In genomic region chr15:94910166-94910565, GRCh38 we compare ENCODE assay signal across 23 cellular contexts.
A peak's percentile ranks its signal among the peaks of the same experiment; 100 is the strongest.
DNase-seq lines count a peak whose midpoint lies in the region; ATAC-seq, FAIRE-seq and TF ChIP-seq lines count a peak whose summit lies in the region.
"Had no signal": no experiment of that assay in that cellular context is flagged by ENCODE, and none has a peak within 500 bp of the region (broad histone marks: within the 10 kb centered on the region; RNA-seq: fewer than 3 reads in every experiment).

No MANE protein-coding gene starts in this region.

- H2AFZ ChIP-seq in K562 (ENCODE audit: low read depth, low read length): no peak overlapping the region
- H2AFZ ChIP-seq: GM23248 had no signal

- H3K4me1 ChIP-seq in K562 (replicated peaks in 1 of 2; ENCODE audit: control insufficient read depth in 2 of 2, insufficient read depth in 2 of 2, low read length in 2 of 2): peaks cover 0 to 8% of the 10 kb centered on the region in 2 experiments; a peak in 3 of 5 replicates
- no peaks in the 10 kb centered on the region for H3K4me1 ChIP-seq in foreskin keratinocyte

- in situ Hi-C loops in K562 (cut with MboI): no loop called here

- no peak for FAIRE-seq in K562 (lab: Jason Lieb, UNC)
- FAIRE-seq: A204.1, G401.6, GM12891, GM19239 had no signal

- CTCF ChIA-PET in K562 (lab: Yijun Ruan, JAX; ENCODE audit: low intra/inter-chr PET ratio): no interaction called here

- H3K27ac ChIP-seq in K562 (ENCODE audit: extremely low read depth, low read depth, low read length) (no peak overlapping the region), foreskin keratinocyte (no peak overlapping the region)
- H3K27ac ChIP-seq: C4-2B, GM23248, KMS-11 had no signal

- TF ChIP-seq CTCF in K562 (IDR thresholded peaks at IDR 0.05 in 2 of 3, conservative IDR thresholded peaks at IDR 0.05 in 1 of 3; ENCODE audit: insufficient read depth in 2 of 3, low read depth in 1 of 3, low read length in 3 of 3): no peak
- no peak for TF ChIP-seq CTCF in foreskin keratinocyte (conservative IDR thresholded peaks at IDR 0.05)

- no TSS peak for BruUV-seq in K562 (replicated peaks; lab: Mats Ljungman, UMichigan)

- POLR2A ChIA-PET in K562 (lab: Yijun Ruan, JAX): no interaction called here

- H3K4me2 ChIP-seq in K562 (ENCODE audit: insufficient read depth, low read length): no peak overlapping the region
- H3K4me2 ChIP-seq: KMS-11 had no signal

- no peaks in the 10 kb centered on the region for H3K36me3 ChIP-seq in K562 (ENCODE audit: control insufficient read depth, insufficient read depth, low read length)

- no peaks in the 10 kb centered on the region for H4K20me1 ChIP-seq in K562 (replicated peaks; ENCODE audit: control insufficient read depth, insufficient read depth, low read length)

- no peak for TF ChIP-seq EP300 in K562 (IDR thresholded peaks at IDR 0.05; ENCODE audit: low read length)

- no peak overlapping the region for H3K9ac ChIP-seq in K562 (ENCODE audit: insufficient read depth in 1 of 2, low read depth in 2 of 2, low read length in 2 of 2)
- H3K9ac ChIP-seq: GM23248, KMS-11 had no signal

- no peaks in the 10 kb centered on the region for H3K9me1 ChIP-seq in K562 (ENCODE audit: control insufficient read depth, insufficient read depth, low read length)

- ATAC-seq in K562 (peak; percentile 61), foreskin keratinocyte (peak; percentile 67), GM18498 (IDR thresholded peaks at IDR 0.05; ENCODE audit: unreplicated experiment) (no peak)

- no peak for TF ChIP-seq POLR2A in K562 (conservative IDR thresholded peaks at IDR 0.05)

- no peaks in the 10 kb centered on the region for H3K9me3 ChIP-seq in K562 (replicated peaks; ENCODE audit: control insufficient read depth, insufficient read depth, low read depth, low read length)

- DNase-seq in A172 (ENCODE audit: low spot score) (peak; percentile 6), Kasumi-1 (lab: John Stamatoyannopoulos, UW) (peak; percentile 22 to 38), K562 (ENCODE audit: extremely low read depth in 1 of 4, low spot score in 3 of 4) (peak in 1 of 4 experiments; percentile 12), foreskin keratinocyte (peak; percentile 69 to 84), NCI-H2029 treated with DMSO at 0.1 percent for 48 hours (lab: John Stamatoyannopoulos, UW) (no peak), kidney glomerular epithelial cell (lab: John Stamatoyannopoulos, UW) (no peak), globus pallidus (ENCODE audit: low spot score) (no peak)
- DNase-seq: COR-L47; DMS53; GM23248; NCI-H2029; NCI-H2227 treated with DMSO at 0.1 percent for 48 hours; NCI-H526; NK-92 treated with Interleukin-12 subunit alpha and Interleukin-12 subunit beta, amount 100 ng/mL, for 24 hours; OCI-M1; RPMI8226 had no signal

- intact Hi-C loops in K562 (cut with micrococcal nuclease): loop anchor here (5.0 kb wide), 1 partner anchor 53 kb away; no protein-coding TSS in a partner anchor

- H3K79me2 ChIP-seq in K562 (ENCODE audit: control insufficient read depth, insufficient read depth, low read length): peaks cover 57% of the 10 kb centered on the region

- H3K4me3 ChIP-seq in K562: no peak overlapping the region
- H3K4me3 ChIP-seq: GM23248 had no signal

- H3K27me3 ChIP-seq in K562 (ENCODE audit: control insufficient read depth in 2 of 2, insufficient read depth in 2 of 2, low read length in 2 of 2): no peaks in the 10 kb centered on the region
- no peaks in the 10 kb centered on the region for H3K27me3 ChIP-seq in foreskin keratinocyte

- TF ChIP-seq RAD21 in K562 (CRISPR knock-in tag; conservative IDR thresholded peaks at IDR 0.05 in 1 of 2, IDR thresholded peaks at IDR 0.05 in 1 of 2): no peak

TF ChIP-seq in K562, 482 proteins besides CTCF, POLR2A, EP300 and RAD21:
- TF ChIP-seq KAT2B (IDR thresholded peaks at IDR 0.05; ENCODE audit: low read depth, low read length) (no peak), PBX2 (CRISPR knock-in tag; IDR thresholded peaks at IDR 0.05; ENCODE audit: low read depth) (no peak), PBX2 (tag; conservative IDR thresholded peaks at IDR 0.05; ENCODE audit: low read depth) (no peak), HDAC2 (IDR thresholded peaks at IDR 0.05) (no peak), ARID4B (CRISPR knock-in tag; IDR thresholded peaks at IDR 0.05) (no peak), ETV5 (CRISPR knock-in tag; IDR thresholded peaks at IDR 0.05; ENCODE audit: low read depth) (no peak), HMGN3 (IDR thresholded peaks at IDR 0.05; ENCODE audit: borderline replicate concordance, extremely low read depth, insufficient read length, low read depth, low read length) (no peak), ZNF583 (CRISPR knock-in tag; IDR thresholded peaks at IDR 0.05) (no peak), ZNF124 (CRISPR knock-in tag; IDR thresholded peaks at IDR 0.05) (no peak), BMI1 (IDR thresholded peaks at IDR 0.05; ENCODE audit: low read length) (no peak), MCM5 (IDR thresholded peaks at IDR 0.05; ENCODE audit: low read depth) (no peak), ZNF699 (CRISPR knock-in tag; IDR thresholded peaks at IDR 0.05; ENCODE audit: insufficient replicate concordance) (no peak), ZNF512 (tag; IDR thresholded peaks at IDR 0.05) (no peak)

Comparison
In these comparisons a context has a peak if more than half of its experiments do, and no peak if none do; other contexts are left out.
1. DNase-seq: peak in A172 (single experiment), Kasumi-1 (2 of 2) and foreskin keratinocyte (2 of 2); none in NCI-H2029 treated with DMSO at 0.1 percent for 48 hours (single experiment), kidney glomerular epithelial cell (single experiment) and globus pallidus (single experiment).